8 cellular contexts compared by ENCODE assay signal in genomic region chr7:112449353-112449752, GRCh38. TPM values are rescaled to one million over a fixed set of nuclear protein-coding genes. Genes with fewer than 3 reads are reported as not detected.
DNase-seq lines count a peak whose midpoint lies in the region; ATAC-seq and TF ChIP-seq lines count a peak whose summit lies in the region.

No MANE protein-coding gene starts in this region.

- intact Hi-C loops in heart left ventricle (cut with DNase I) (loop anchor here in 2 of 10 donors (5.0 kb wide), 2 partner anchors 57 to 668 kb away; partner anchors contain the start of gene SMIM30 (in 1 of the 2)), Right ventricle myocardium superior (cut with DNase I) (no loop called here)

- H3K27ac Mint-ChIP-seq in neural progenitor cell = no peak overlapping the region

- H3K36me3 ChIP-seq in heart left ventricle = no peaks in the 10 kb centered on the region
- H3K36me3 ChIP-seq in neural progenitor cell = no peaks in the 10 kb centered on the region
- no peaks in the 10 kb centered on the region for H3K36me3 ChIP-seq in upper lobe of left lung

- no peaks in the 10 kb centered on the region for H3K9me3 Mint-ChIP-seq in neural progenitor cell

- 49 to 58% (median 52%) methylated on average over 5 of the region's 5 CpGs for WGBS in heart left ventricle, 4 donors
- WGBS in upper lobe of left lung, 2 donors = 42 to 49% methylated on average over 5 of the region's 5 CpGs

- DNase-seq in heart left ventricle = no peak
- DNase-seq in Right ventricle myocardium superior = no peak
- peak; percentile 43 for DNase-seq in activated CD4-positive, alpha-beta T cell treated with anti-CD3 and anti-CD28 coated beads for 1 hour
- peak; percentile 4 for DNase-seq in effector CD8-positive, alpha-beta T cell (lab: John Stamatoyannopoulos, UW)
- DNase-seq in neural progenitor cell (ENCODE audit: low spot score) = no peak
- DNase-seq in upper lobe of left lung = peak in 1 of 2 donors; percentile 68
- no peak for DNase-seq in NCI-H1694 treated with DMSO at 0.1 percent for 48 hours (lab: John Stamatoyannopoulos, UW)

- peaks cover 17% of the 10 kb centered on the region for H4K20me1 ChIP-seq in neural progenitor cell (ENCODE audit: low read depth)

- H3K4me3 ChIP-seq in heart left ventricle (peak overlapping the region in 11 of 12 donors; percentile 73 to 99 (median 85)), neural progenitor cell (peak overlapping the region; percentile 91), upper lobe of left lung (peak overlapping the region in 3 of 4 donors; percentile 77 to 98 (median 82))

- peak overlapping the region; percentile 84 for H3K4me2 ChIP-seq in neural progenitor cell

- peak overlapping the region; percentile 99 for H2AFZ ChIP-seq in neural progenitor cell (replicated peaks)

- peak overlapping the region; percentile 98 for H3K4me3 Mint-ChIP-seq in neural progenitor cell

- ATAC-seq in heart left ventricle = no peak
- ATAC-seq in Right ventricle myocardium superior (ENCODE audit: poor library complexity) = no peak
- no peak for ATAC-seq in upper lobe of left lung (ENCODE audit: low FRiP score in 2 of 2)
- no peak for ATAC-seq in GM18870 (IDR thresholded peaks at IDR 0.05; ENCODE audit: unreplicated experiment)

- TF ChIP-seq CTCF in heart left ventricle (IDR thresholded peaks at IDR 0.05) (no peak), neural progenitor cell (IDR thresholded peaks at IDR 0.05) (no peak), upper lobe of left lung (IDR thresholded peaks at IDR 0.05) (no peak)

- no peak overlapping the region for H3K9ac ChIP-seq in neural progenitor cell

- H3K27me3 Mint-ChIP-seq in neural progenitor cell (ENCODE audit: insufficient read depth, low read depth) = peaks cover 4% of the 10 kb centered on the region

- peaks cover 29% of the 10 kb centered on the region for H3K4me1 Mint-ChIP-seq in neural progenitor cell

- TF ChIP-seq EP300 in upper lobe of left lung (IDR thresholded peaks at IDR 0.05) = no peak

- H3K27me3 ChIP-seq in heart left ventricle (no peaks in the 10 kb centered on the region), neural progenitor cell (no peaks in the 10 kb centered on the region), upper lobe of left lung (no peaks in the 10 kb centered on the region)

- peaks cover 3 to 40% (median 24%) of the 10 kb centered on the region in 12 donors for H3K4me1 ChIP-seq in heart left ventricle
- peaks cover 17% of the 10 kb centered on the region for H3K4me1 ChIP-seq in neural progenitor cell
- H3K4me1 ChIP-seq in upper lobe of left lung = peaks cover 25 to 36% (median 32%) of the 10 kb centered on the region in 4 donors

- H3F3A ChIP-seq in neural progenitor cell (ENCODE audit: low read depth) = peaks cover 12% of the 10 kb centered on the region

- no peaks in the 10 kb centered on the region for H3K36me3 Mint-ChIP-seq in neural progenitor cell

- H3K9me3 ChIP-seq in heart left ventricle (no peaks in the 10 kb centered on the region), neural progenitor cell (ENCODE audit: low read depth) (no peaks in the 10 kb centered on the region), upper lobe of left lung (no peaks in the 10 kb centered on the region)

- TF ChIP-seq POLR2A in heart left ventricle (IDR thresholded peaks at IDR 0.05) (no peak), upper lobe of left lung (IDR thresholded peaks at IDR 0.05) (no peak)

- peaks cover 35% of the 10 kb centered on the region for H3K79me2 ChIP-seq in neural progenitor cell (ENCODE audit: low read depth)

- H3K27ac ChIP-seq in heart left ventricle (peak overlapping the region in 11 of 12 donors; percentile 88 to 100 (median 97)), neural progenitor cell (no peak overlapping the region), upper lobe of left lung (peak overlapping the region; percentile 97 to 100 (median 98))

RNA-seq across cellular contexts. Expression of gene IFRD1, which starts 0.9 kb away (rescaled TPM):
- total RNA-seq in heart left ventricle (10 to 100 TPM; 11.3 to 50.6 (median 26.3) TPM), Right ventricle myocardium superior (18.0 TPM), neural progenitor cell (ENCODE audit: low replicate concordance) (82.2 and 110 TPM in 2 replicates), upper lobe of left lung (10 to 100 TPM; 28.8 to 95.3 (median 49.2) TPM)
- 10 to 100 TPM; 36.2 to 74.7 TPM for polyA plus RNA-seq in heart left ventricle

RNA-seq across cellular contexts. Expression of gene LSMEM1, which starts 31.4 kb away (rescaled TPM):
- total RNA-seq in heart left ventricle = 1 to 10 TPM; 1.3 to 7.3 (median 2.7) TPM
- 1 to 10 TPM in 1 of 2 donors, under 1 TPM in 1; 0.40 to 4.0 TPM for polyA plus RNA-seq in heart left ventricle
- 1.1 TPM for total RNA-seq in Right ventricle myocardium superior
- 0.40 and 0.45 TPM in 2 replicates for total RNA-seq in neural progenitor cell (ENCODE audit: low replicate concordance)
- total RNA-seq in upper lobe of left lung = 10 to 100 TPM in 2 of 6 donors, 1 to 10 TPM in 4; 1.5 to 17.8 (median 2.3) TPM

Comparison
In these comparisons a context has a peak if more than half of its experiments do, and no peak if none do; other contexts are left out.
1. DNase-seq: peak in activated CD4-positive, alpha-beta T cell treated with anti-CD3 and anti-CD28 coated beads for 1 hour (single experiment) and effector CD8-positive, alpha-beta T cell (single experiment); none in heart left ventricle (0 of 5), Right ventricle myocardium superior (single experiment), neural progenitor cell (single experiment) and NCI-H1694 treated with DMSO at 0.1 percent for 48 hours (single experiment).
2. Peak in every context shown above with its lines, with median percentiles within 50 percentile points of each other: H3K4me3 ChIP-seq.